In the genomic region with DNA sequence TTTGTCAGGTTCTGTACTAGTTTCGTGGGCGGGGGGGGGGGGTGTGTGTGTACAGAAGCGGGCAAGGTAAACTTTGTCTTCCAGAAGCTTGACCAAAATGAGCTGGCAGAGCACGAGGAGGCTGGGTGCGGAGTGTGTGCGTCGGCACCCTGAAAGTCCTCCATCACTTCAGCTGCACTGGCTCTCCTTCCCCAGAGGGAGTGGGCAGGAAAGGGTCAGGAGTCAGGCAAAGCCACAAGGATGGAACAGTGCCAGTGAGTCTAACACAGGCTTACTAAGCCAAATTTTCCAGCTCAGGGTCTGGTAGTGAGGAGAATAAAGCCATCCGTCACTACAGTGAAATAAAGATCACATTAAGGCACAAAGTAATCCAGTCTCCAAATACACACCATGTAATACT, we compare ENCODE assay signal across 23 cellular contexts. TPM values are rescaled to one million over a fixed set of nuclear protein-coding genes. Genes with fewer than 3 reads are reported as not detected.
"Had no signal": no experiment of that assay in that cellular context is flagged by ENCODE, and none has a peak within 500 bp of the region (broad histone marks: within the 10 kb centered on the region; RNA-seq: fewer than 3 reads in every experiment).

No MANE protein-coding gene starts in this region.

- H3K9me3 ChIP-seq: body of pancreas, colonic mucosa, esophagus muscularis mucosa, left ventricle myocardium inferior had no signal

- DNase-seq: activated CD4-positive, alpha-beta T cell treated with anti-CD3 and anti-CD28 coated beads, Interleukin-2, amount 50 U/mL, for 4 hours; activated CD4-positive, CD25-positive, alpha-beta regulatory T cell treated with anti-CD3 and anti-CD28 coated beads, Interleukin-2, amount 50 U/mL, for 72 hours; activated naive CD4-positive, alpha-beta T cell treated with anti-CD3 and anti-CD28 coated beads, Interleukin-2, amount 10 ng/mL, durations not matched to agents 7 days and 5 days; activated T-cell treated with anti-CD3 and anti-CD28 coated beads, Interleukin-2, amount 50 U/mL, for 1 hour; body of pancreas; central memory CD4-positive, alpha-beta T cell; colonic mucosa; effector CD4-positive, alpha-beta T cell; foreskin fibroblast; glutamatergic neuron; hypothalamus; kidney; left ventricle myocardium inferior; naive thymus-derived CD8-positive, alpha-beta T cell; right cardiac atrium; stimulated activated CD4-positive, alpha-beta T cell treated with anti-CD3 and anti-CD28 coated beads, Interleukin-4, amount 100 ng/mL, for 4 hours; stimulated activated CD8-positive, alpha-beta memory T cell treated with anti-CD3 and anti-CD28 coated beads, Interleukin-4, amount 100 ng/mL, for 48 hours; stimulated activated naive CD4-positive, alpha-beta T cell treated with Interleukin-2 at 50 U/mL for 16 hours; T-cell; T-helper 9 cell had no signal

- ATAC-seq: body of pancreas; naive thymus-derived CD8-positive, alpha-beta T cell; right cardiac atrium; T-cell had no signal

- H3K27me3 ChIP-seq: body of pancreas, colonic mucosa had no signal

- H3K4me3 ChIP-seq: body of pancreas, colonic mucosa, esophagus muscularis mucosa, left ventricle myocardium inferior, smooth muscle cell had no signal

- H3K4me1 ChIP-seq: body of pancreas, colonic mucosa, esophagus muscularis mucosa, left ventricle myocardium inferior had no signal

- H3K36me3 ChIP-seq: colonic mucosa, esophagus muscularis mucosa, left ventricle myocardium inferior had no signal

- H3K27ac ChIP-seq: body of pancreas, colonic mucosa, esophagus muscularis mucosa, left ventricle myocardium inferior had no signal

- H3K4me2 ChIP-seq: smooth muscle cell had no signal

RNA-seq across cellular contexts. Expression of a gene that starts 11.9 kb away (rescaled TPM):
- total RNA-seq: colonic mucosa; left ventricle myocardium inferior; mucosa of gallbladder; naive thymus-derived CD8-positive, alpha-beta T cell; T-cell had no signal
- polyA plus RNA-seq: naive thymus-derived CD8-positive, alpha-beta T cell had no signal
